ENCODE assay signal across 14 cellular contexts in genomic region chr1:193322218-193322617, GRCh38.
DNase-seq lines count a peak whose midpoint lies in the region; ATAC-seq and TF ChIP-seq lines count a peak whose summit lies in the region.
"Had no signal": no experiment of that assay in that cellular context is flagged by ENCODE, and none has a peak within 500 bp of the region (broad histone marks: within the 10 kb centered on the region; RNA-seq: fewer than 3 reads in every experiment).

No MANE protein-coding gene starts in this region.

- no peaks in the 10 kb centered on the region for H3K36me3 ChIP-seq in SK-N-MC (ENCODE audit: insufficient read depth, low read length)

- CTCF ChIA-PET in HEK293T (lab: Yijun Ruan, JAX), result no interaction called here

- H3K4me3 ChIP-seq in SK-N-MC, result no peak overlapping the region
- H3K4me3 ChIP-seq in skeletal muscle cell (ENCODE audit: low read depth, low read length), result no peak overlapping the region

- no peaks in the 10 kb centered on the region; the same call in 1 of the 2 replicates for H3K9me3 ChIP-seq in SK-N-MC (ENCODE audit: low read depth, low read length)

- H3K4me1 Mint-ChIP-seq in endothelial cell (ENCODE audit: unreplicated experiment), result no peaks in the 10 kb centered on the region
- H3K4me1 Mint-ChIP-seq: immature natural killer cell had no signal

- ATAC-seq in Right ventricle myocardium superior (ENCODE audit: poor library complexity), result no peak
- ATAC-seq: activated naive CD4-positive, alpha-beta T cell treated with anti-CD3 and anti-CD28 coated beads, Interleukin-2, amount 50 U/mL, for 72 hours had no signal

- no peak overlapping the region for H3K9ac ChIP-seq in SK-N-MC (ENCODE audit: insufficient read length)

- POLR2A ChIA-PET in HEK293T (lab: Yijun Ruan, JAX), result no interaction called here

- H3K36me3 Mint-ChIP-seq in endothelial cell (ENCODE audit: low read depth, unreplicated experiment), result no peaks in the 10 kb centered on the region
- H3K36me3 Mint-ChIP-seq: activated naive CD4-positive, alpha-beta T cell treated with anti-CD3 and anti-CD28 coated beads, Interleukin-2, amount 50 U/mL, for 72 hours; immature natural killer cell had no signal

- no peak for TF ChIP-seq CTCF in endothelial cell (IDR thresholded peaks at IDR 0.05; ENCODE audit: unreplicated experiment)

- DNase-seq in H4 (ENCODE audit: low spot score) (peak; percentile 66), SK-N-MC (ENCODE audit: low read depth, low spot score) (peak; percentile 12), fibroblast of peridontal ligament (ENCODE audit: extremely low read depth) (peak; percentile 72), skeletal muscle cell (ENCODE audit: low read depth) (peak; percentile 51), endothelial cell (ENCODE audit: low spot score) (no peak), Right ventricle myocardium superior (no peak), HEK293T (ENCODE audit: extremely low spot score) (no peak)
- no peak for DNase-seq in activated naive CD4-positive, alpha-beta T cell (lab: John Stamatoyannopoulos, UW)
- DNase-seq: activated CD4-positive, alpha-beta T cell treated with anti-CD3 and anti-CD28 coated beads, Interleukin-2, amount 50 U/mL, for 48 hours; DMS153; immature natural killer cell; NCI-H1417 had no signal

- no peak overlapping the region for H3K27ac Mint-ChIP-seq in endothelial cell (ENCODE audit: unreplicated experiment)
- H3K27ac Mint-ChIP-seq: activated naive CD4-positive, alpha-beta T cell treated with anti-CD3 and anti-CD28 coated beads, Interleukin-2, amount 50 U/mL, for 72 hours; immature natural killer cell; T-helper 1 cell treated with Interleukin-12 subunit alpha and Interleukin-12 subunit beta and Interleukin-4 antibody, amounts not matched to agents 30 μg/mL and 1 μg/mL, for 36 hours had no signal

- H3K27me3 Mint-ChIP-seq in endothelial cell (ENCODE audit: unreplicated experiment), result no peaks in the 10 kb centered on the region

- H3K27ac ChIP-seq in SK-N-MC, result 0 out of 2 replicates have a peak overlapping the region, but pooled peaks have one; percentile 75

- H3K9me3 Mint-ChIP-seq in endothelial cell (ENCODE audit: unreplicated experiment), result no peaks in the 10 kb centered on the region

- intact Hi-C loops in Right ventricle myocardium superior (cut with DNase I), result no loop called here

- H3K4me3 Mint-ChIP-seq in endothelial cell (ENCODE audit: unreplicated experiment), result no peak overlapping the region
- H3K4me3 Mint-ChIP-seq: immature natural killer cell; T-helper 1 cell treated with Interleukin-12 subunit alpha and Interleukin-12 subunit beta and Interleukin-4 antibody, amounts not matched to agents 30 μg/mL and 1 μg/mL, for 36 hours had no signal

TF ChIP-seq in HEK293T, 16 proteins besides CTCF, POLR2A, EP300 and RAD21:
- TF ChIP-seq NFRKB (IDR thresholded peaks at IDR 0.05), result no peak
- no peak for TF ChIP-seq ZNF384 (IDR thresholded peaks at IDR 0.05)
- no peak for TF ChIP-seq FOXA1 (IDR thresholded peaks at IDR 0.05)
- TF ChIP-seq FOXK2 (IDR thresholded peaks at IDR 0.05), result no peak
- no peak for TF ChIP-seq ARNT (IDR thresholded peaks at IDR 0.05)
- no peak for TF ChIP-seq ELF4 (IDR thresholded peaks at IDR 0.05)
- no peak for TF ChIP-seq BHLHE40 (IDR thresholded peaks at IDR 0.05; ENCODE audit: borderline replicate concordance)
- TF ChIP-seq FOXM1 (IDR thresholded peaks at IDR 0.05; ENCODE audit: borderline replicate concordance), result no peak
- TF ChIP-seq SUZ12 (IDR thresholded peaks at IDR 0.05), result no peak
- TF ChIP-seq SP1 (IDR thresholded peaks at IDR 0.05), result no peak
- TF ChIP-seq PKNOX1 (IDR thresholded peaks at IDR 0.05), result no peak
- TF ChIP-seq HDGF (IDR thresholded peaks at IDR 0.05; ENCODE audit: borderline replicate concordance), result no peak
- TF ChIP-seq LEF1 (IDR thresholded peaks at IDR 0.05; ENCODE audit: borderline replicate concordance), result no peak
- no peak for TF ChIP-seq L3MBTL2 (conservative IDR thresholded peaks at IDR 0.05)
- TF ChIP-seq CTBP1 (IDR thresholded peaks at IDR 0.05; ENCODE audit: borderline replicate concordance), result no peak
- TF ChIP-seq TARDBP (IDR thresholded peaks at IDR 0.05), result no peak

Comparison
In these comparisons a context has a peak if more than half of its experiments do, and no peak if none do; other contexts are left out.
1. DNase-seq: peak in H4 (single experiment), SK-N-MC (single experiment), fibroblast of peridontal ligament (single experiment) and skeletal muscle cell (single experiment); none in endothelial cell (single experiment), activated naive CD4-positive, alpha-beta T cell (0 of 4), Right ventricle myocardium superior (single experiment) and HEK293T (single experiment).